ENCODE assay signal across 17 cellular contexts in the genomic region with DNA sequence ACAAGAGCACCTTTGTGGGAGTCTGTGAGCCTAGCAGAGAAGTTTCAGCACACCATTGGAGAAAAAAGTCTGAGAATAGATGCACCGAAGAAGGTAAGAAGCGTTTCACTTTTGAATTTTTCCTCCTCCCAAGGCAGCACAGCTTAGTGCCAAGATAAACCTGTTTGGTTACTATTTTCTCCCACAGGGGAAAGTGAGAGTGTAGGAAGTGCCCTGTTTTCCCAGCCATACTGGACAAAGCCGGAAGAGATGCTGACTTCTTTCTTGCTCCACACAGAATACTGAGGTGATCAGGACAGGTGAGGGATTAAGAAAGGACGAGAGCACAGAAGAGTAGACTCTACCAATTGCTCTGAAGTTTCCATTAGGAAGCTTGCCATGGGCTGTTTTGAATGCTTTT.
A peak's percentile ranks its signal among the peaks of the same experiment; 100 is the strongest.
DNase-seq lines count a peak whose midpoint lies in the region; ATAC-seq and TF ChIP-seq lines count a peak whose summit lies in the region.
"Had no signal": no experiment of that assay in that cellular context is flagged by ENCODE, and none has a peak within 500 bp of the region (broad histone marks: within the 10 kb centered on the region; RNA-seq: fewer than 3 reads in every experiment).

No MANE protein-coding gene starts in this region.

- H3K36me3 ChIP-seq in breast epithelium (no peaks in the 10 kb centered on the region), PC-9 (ENCODE audit: low read depth) (no peaks in the 10 kb centered on the region)
- H3K36me3 ChIP-seq: SJCRH30 had no signal

- H3K36me3 Mint-ChIP-seq in glutamatergic neuron (ENCODE audit: unreplicated experiment): no peaks in the 10 kb centered on the region

- H3F3A ChIP-seq in PC-9 (ENCODE audit: insufficient read depth, low read depth): no peaks in the 10 kb centered on the region

- TF ChIP-seq POLR2A in breast epithelium (IDR thresholded peaks at IDR 0.05): no peak

- in situ Hi-C loops in T47D (cut with HindIII; ENCODE audit: low pct_unique_long_range_greater_than_20kb, low sequenced_read_pairs): no loop called here

- POLR2A ChIA-PET in PC-9 (lab: Charles Lee; ENCODE audit: unreplicated experiment): no interaction called here

- ATAC-seq in esophagus mucosa (peak; percentile 52), GM18867 (IDR thresholded peaks at IDR 0.05; ENCODE audit: unreplicated experiment) (no peak), HG03025 (IDR thresholded peaks at IDR 0.05; ENCODE audit: low FRiP score, unreplicated experiment) (no peak)

- no peak overlapping the region for H3K4me3 ChIP-seq in breast epithelium
- no peak overlapping the region for H3K4me3 ChIP-seq in PC-9
- H3K4me3 ChIP-seq: SJCRH30 had no signal

- H3K27ac ChIP-seq in breast epithelium: no peak overlapping the region
- H3K27ac ChIP-seq in PC-9: no peak overlapping the region
- H3K27ac ChIP-seq: SJCRH30 had no signal

- intact Hi-C loops in breast epithelium (cut with DNase I; ENCODE audit: low total_unique reads): no loop called here
- intact Hi-C loops in PC-9 (cut with micrococcal nuclease; ENCODE audit: unreplicated experiment): no loop called here

- DNase-seq in T47D (ENCODE audit: low read depth in 1 of 2, low spot score in 1 of 2) (peak; percentile 25 to 82), breast epithelium (ENCODE audit: low spot score in 2 of 2) (no peak), PC-9 (no peak), renal cortical epithelial cell (ENCODE audit: low read depth) (peak; percentile 14), glutamatergic neuron (no peak)
- DNase-seq: C1 segment of cervical spinal cord, DMS153, MM.1S, NCI-H1092 treated with DMSO at 0.1 percent for 48 hours, NCI-H1694, NCI-H226, NCI-H69, OCI-M1, SJCRH30 had no signal

- no peaks in the 10 kb centered on the region for H3K4me1 Mint-ChIP-seq in glutamatergic neuron (ENCODE audit: low read depth, unreplicated experiment)

- H3K27me3 Mint-ChIP-seq in glutamatergic neuron (ENCODE audit: unreplicated experiment): no peaks in the 10 kb centered on the region

- no peak overlapping the region for H3K4me3 Mint-ChIP-seq in glutamatergic neuron (ENCODE audit: unreplicated experiment)

- no peaks in the 10 kb centered on the region for H3K9me3 Mint-ChIP-seq in glutamatergic neuron (ENCODE audit: unreplicated experiment)

- TF ChIP-seq CTCF in breast epithelium (IDR thresholded peaks at IDR 0.05) (no peak), PC-9 (conservative IDR thresholded peaks at IDR 0.05) (no peak), glutamatergic neuron (IDR thresholded peaks at IDR 0.05; ENCODE audit: partially characterized antibody, unreplicated experiment) (no peak)

- no TSS peak for BruUV-seq in PC-9 (replicated peaks; lab: Mats Ljungman, UMichigan)

- no peak overlapping the region for H3K27ac Mint-ChIP-seq in glutamatergic neuron (ENCODE audit: unreplicated experiment)

- 0 out of 2 replicates have a peak overlapping the region, but pooled peaks have one; percentile 60 for H2AFZ ChIP-seq in PC-9

- CTCF ChIA-PET in PC-9 (lab: Charles Lee): no interaction called here

- H3K4me2 ChIP-seq in PC-9: peak overlapping the region; percentile 6; the same call in 1 of the 2 replicates

- H3K9me3 ChIP-seq in breast epithelium: no peaks in the 10 kb centered on the region
- no peaks in the 10 kb centered on the region for H3K9me3 ChIP-seq in PC-9 (ENCODE audit: insufficient read depth, low read depth)
- H3K9me3 ChIP-seq: SJCRH30 had no signal

- no peaks in the 10 kb centered on the region for H3K9me2 ChIP-seq in PC-9 (ENCODE audit: insufficient read depth)

- H3K4me1 ChIP-seq in breast epithelium (no peaks in the 10 kb centered on the region), PC-9 (replicated peaks; ENCODE audit: insufficient read depth) (no peaks in the 10 kb centered on the region)
- H3K4me1 ChIP-seq: SJCRH30 had no signal

- H3K79me2 ChIP-seq in PC-9 (ENCODE audit: low read depth): no peaks in the 10 kb centered on the region

- H3K27me3 ChIP-seq in breast epithelium (no peaks in the 10 kb centered on the region), PC-9 (ENCODE audit: insufficient read depth, low read depth) (no peaks in the 10 kb centered on the region)
- H3K27me3 ChIP-seq: SJCRH30 had no signal

- H4K20me1 ChIP-seq in PC-9 (ENCODE audit: insufficient read depth): no peaks in the 10 kb centered on the region

Comparison
In these comparisons a context has a peak if more than half of its experiments do, and no peak if none do; other contexts are left out.
1. DNase-seq: peak in T47D (2 of 2) and renal cortical epithelial cell (single experiment); none in breast epithelium (0 of 2), PC-9 (0 of 2) and glutamatergic neuron (single experiment).